24 cellular contexts compared by ENCODE assay signal in the genomic region with DNA sequence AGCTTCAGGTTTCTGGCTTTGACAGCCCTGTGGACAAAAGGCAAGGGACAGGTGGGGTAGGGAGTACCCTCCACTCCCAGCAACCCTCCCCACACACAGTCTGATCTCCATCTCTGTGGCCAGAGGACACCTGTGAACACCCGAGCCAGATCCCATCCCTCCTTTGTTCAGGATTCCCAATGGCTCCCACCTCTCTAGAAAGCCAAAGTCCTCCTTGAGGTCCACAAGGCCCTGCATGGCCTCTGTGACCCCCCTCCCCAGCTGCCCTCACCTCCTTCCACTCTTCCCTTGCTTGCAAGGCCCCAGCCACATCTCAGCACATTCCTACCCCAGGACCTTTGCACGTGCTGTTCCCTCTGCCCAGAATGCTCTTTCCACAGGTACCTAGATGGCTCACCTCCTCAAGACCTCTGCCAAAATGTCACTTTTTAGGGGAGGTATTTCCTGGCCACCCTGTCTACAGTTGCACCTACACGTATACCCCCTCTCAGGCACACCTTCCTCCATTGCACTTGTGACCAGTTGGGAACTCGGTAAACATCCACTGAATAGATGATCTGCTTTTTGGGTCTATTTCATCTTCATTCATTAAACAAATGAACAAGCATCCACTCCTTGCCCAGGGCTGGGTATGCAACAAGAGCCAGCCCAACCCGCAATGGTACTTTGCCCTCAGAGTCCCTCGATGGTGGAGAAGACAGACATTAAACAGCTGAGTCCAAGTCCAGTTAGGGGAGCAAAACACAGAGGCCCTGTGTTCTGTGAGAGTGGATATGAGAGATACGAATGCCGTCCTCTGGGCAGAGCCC.
DNase-seq lines count a peak whose midpoint lies in the region; ATAC-seq, FAIRE-seq and TF ChIP-seq lines count a peak whose summit lies in the region.
"Had no signal": no experiment of that assay in that cellular context is flagged by ENCODE, and none has a peak within 500 bp of the region (broad histone marks: within the 10 kb centered on the region; RNA-seq: fewer than 3 reads in every experiment).

No MANE protein-coding gene starts in this region.

- TF ChIP-seq RAD21 in A549 (conservative IDR thresholded peaks at IDR 0.05 in 1 of 2, IDR thresholded peaks at IDR 0.05 in 1 of 2), result no peak

- H3K27ac ChIP-seq in A549, result no peak overlapping the region
- H3K27ac ChIP-seq in DOHH2 (ENCODE audit: low read depth, low read length), result no peak overlapping the region
- no peak overlapping the region for H3K27ac ChIP-seq in substantia nigra (ENCODE audit: low read depth, low read length, poor library complexity, severe bottlenecking)
- H3K27ac ChIP-seq: PC-9, psoas muscle, SJSA1 had no signal

- FAIRE-seq in A549 (lab: Jason Lieb, UNC), result no peak
- FAIRE-seq: GM12878, HTR-8/SVneo had no signal

- TF ChIP-seq EP300 in A549 (IDR thresholded peaks at IDR 0.05), result no peak

- H3K27me3 Mint-ChIP-seq in dendritic cell treated with granulocyte-macrophage colony-stimulating factor and Interleukin-4, amounts not matched to agents 40 ng/mL and 50 ng/mL, for 4 days, result no peaks in the 10 kb centered on the region
- no peaks in the 10 kb centered on the region for H3K27me3 Mint-ChIP-seq in neural crest cell (ENCODE audit: low read depth)
- H3K27me3 Mint-ChIP-seq: CD4-positive, alpha-beta memory T cell; stimulated activated naive B cell treated with anti-CD40 and anti-IgM and Interleukin-4, amounts not matched to agents 10 μg/mL and 1 μg/mL and 100 μg/mL, for 72 hours had no signal

- H3K27ac Mint-ChIP-seq in dendritic cell treated with granulocyte-macrophage colony-stimulating factor and Interleukin-4, amounts not matched to agents 40 ng/mL and 50 ng/mL, for 4 days, result peak overlapping the region; percentile 11
- H3K27ac Mint-ChIP-seq in neural crest cell (ENCODE audit: unreplicated experiment), result no peak overlapping the region
- H3K27ac Mint-ChIP-seq: activated T-helper 2 cell treated with anti-CD3 and anti-CD28 coated beads, Interferon-gamma antibody, Interleukin-2, Interleukin-4, amounts not matched to agents 10 μg/mL and 5 μg/mL and 100 μg/mL, durations not matched to agents 14 hours and 24 hours and 36 hours had no signal

- 0 out of 3 replicates have a peak, but pooled peaks have one; percentile 10 for TF ChIP-seq CTCF in A549 (IDR thresholded peaks at IDR 0.05)
- TF ChIP-seq CTCF in DOHH2 (IDR thresholded peaks at IDR 0.05; ENCODE audit: low read depth, low read length, poor library complexity, severe bottlenecking), result peak; percentile 5
- no peak for TF ChIP-seq CTCF in neural crest cell (conservative IDR thresholded peaks at IDR 0.05)

- no peaks in the 10 kb centered on the region for H3F3A ChIP-seq in DOHH2 (ENCODE audit: control insufficient read depth, insufficient read depth)

- intact Hi-C loops in dendritic cell treated with granulocyte-macrophage colony-stimulating factor and Interleukin-4, amounts not matched to agents 40 ng/mL and 50 ng/mL, for 4 days (cut with micrococcal nuclease), result loop anchor here (5.0 kb wide), 1 partner anchor 240 kb away; the partner anchor contains the start of gene GOSR1

- H3K4me2 ChIP-seq in A549, result no peak overlapping the region
- no peak overlapping the region for H3K4me2 ChIP-seq in DOHH2 (ENCODE audit: low read length)
- H3K4me2 ChIP-seq: PC-9, smooth muscle cell had no signal

- CTCF ChIA-PET in A549 (lab: Yijun Ruan, JAX), result interaction anchor here (0.6 to 8.1 kb wide), 9 partner anchors 11 to 862 kb away, joined by 3 to 79 read pairs (median 4); no protein-coding TSS in a partner anchor

- H4K20me1 ChIP-seq in DOHH2 (ENCODE audit: control insufficient read depth, insufficient read depth, low read depth, low read length), result peaks cover 25% of the 10 kb centered on the region

- peaks cover 87% of the 10 kb centered on the region for H3K4me1 Mint-ChIP-seq in dendritic cell treated with granulocyte-macrophage colony-stimulating factor and Interleukin-4, amounts not matched to agents 40 ng/mL and 50 ng/mL, for 4 days (ENCODE audit: low read depth)
- peaks cover 10% of the 10 kb centered on the region for H3K4me1 Mint-ChIP-seq in neural crest cell

- DNase-seq in A549 (ENCODE audit: low read depth in 1 of 2, low spot score in 1 of 2) (no peak), neural crest cell (ENCODE audit: low read depth, low spot score) (no peak), substantia nigra (lab: John Stamatoyannopoulos, UW) (no peak), NCI-H526 (lab: John Stamatoyannopoulos, UW) (no peak), SW 1271 (lab: John Stamatoyannopoulos, UW) (no peak)
- DNase-seq: activated CD4-positive, alpha-beta T cell treated with anti-CD3 and anti-CD28 coated beads, Interleukin-2, amount 50 U/mL, for 1 hour; amygdala; DMS79; left ventricle myocardium superior; NCI-H1930; PC-9; stimulated activated CD4-positive, alpha-beta T cell treated with anti-CD3 and anti-CD28 coated beads, Interleukin-2, amount 100 ng/mL, for 48 hours; stimulated activated naive B cell treated with anti-CD40 and anti-IgM and Interleukin-4, amounts not matched to agents 10 μg/mL and 1 μg/mL and 100 μg/mL, for 72 hours had no signal

- H3K9me3 ChIP-seq in A549, result no peaks in the 10 kb centered on the region
- H3K9me3 ChIP-seq in DOHH2 (ENCODE audit: control insufficient read depth, insufficient read depth, low read length), result no peaks in the 10 kb centered on the region
- H3K9me3 ChIP-seq: psoas muscle, SJSA1 had no signal

- ATAC-seq in A549 (no peak), GM21381 (IDR thresholded peaks at IDR 0.05; ENCODE audit: unreplicated experiment) (no peak)
- ATAC-seq: HCT116, left ventricle myocardium superior, psoas muscle had no signal

- TF ChIP-seq POLR2A in A549 (IDR thresholded peaks at IDR 0.05; ENCODE audit: low read length), result no peak

- POLR2A ChIA-PET in A549 (lab: Yijun Ruan, JAX), result no interaction called here

- H3K4me3 ChIP-seq in A549 (no peak overlapping the region), DOHH2 (ENCODE audit: low read length) (no peak overlapping the region)
- H3K4me3 ChIP-seq: GM12878, PC-9, psoas muscle, SJSA1, smooth muscle cell had no signal

- no peaks in the 10 kb centered on the region for H3K9me2 ChIP-seq in DOHH2 (replicated peaks; ENCODE audit: control insufficient read depth, low read length)

- no peak overlapping the region for H3K4me3 Mint-ChIP-seq in dendritic cell treated with granulocyte-macrophage colony-stimulating factor and Interleukin-4, amounts not matched to agents 40 ng/mL and 50 ng/mL, for 4 days
- peak overlapping the region; percentile 17 for H3K4me3 Mint-ChIP-seq in neural crest cell
- H3K4me3 Mint-ChIP-seq: CD4-positive, alpha-beta memory T cell; stimulated activated naive B cell treated with anti-CD40 and anti-IgM and Interleukin-4, amounts not matched to agents 10 μg/mL and 1 μg/mL and 100 μg/mL, for 72 hours had no signal

- H3K4me1 ChIP-seq in A549 (no peaks in the 10 kb centered on the region), DOHH2 (ENCODE audit: control insufficient read depth, low read length) (peaks cover 34% of the 10 kb centered on the region)
- H3K4me1 ChIP-seq: psoas muscle, SJSA1 had no signal

- no peaks in the 10 kb centered on the region for H3K9me3 Mint-ChIP-seq in dendritic cell treated with granulocyte-macrophage colony-stimulating factor and Interleukin-4, amounts not matched to agents 40 ng/mL and 50 ng/mL, for 4 days
- no peaks in the 10 kb centered on the region for H3K9me3 Mint-ChIP-seq in neural crest cell
- H3K9me3 Mint-ChIP-seq: activated T-helper 2 cell treated with anti-CD3 and anti-CD28 coated beads, Interferon-gamma antibody, Interleukin-2, Interleukin-4, amounts not matched to agents 10 μg/mL and 5 μg/mL and 100 μg/mL, durations not matched to agents 14 hours and 24 hours and 36 hours had no signal

- WGBS in A549 (ENCODE audit: missing lambda C conversion rate), result 95% methylated on average over 8 of the region's 8 CpGs

- H3K79me2 ChIP-seq in DOHH2 (ENCODE audit: control insufficient read depth, low read length), result peaks cover 98% of the 10 kb centered on the region

- peaks cover 23% of the 10 kb centered on the region for H3K36me3 ChIP-seq in DOHH2 (ENCODE audit: control insufficient read depth, low read length)
- H3K36me3 ChIP-seq: SJSA1 had no signal

- peaks cover 34% of the 10 kb centered on the region for H3K36me3 Mint-ChIP-seq in dendritic cell treated with granulocyte-macrophage colony-stimulating factor and Interleukin-4, amounts not matched to agents 40 ng/mL and 50 ng/mL, for 4 days (ENCODE audit: low read depth)
- H3K36me3 Mint-ChIP-seq in neural crest cell (ENCODE audit: low read depth), result peaks cover 6% of the 10 kb centered on the region
- H3K36me3 Mint-ChIP-seq: CD4-positive, alpha-beta memory T cell had no signal

- no peaks in the 10 kb centered on the region for H3K27me3 ChIP-seq in DOHH2 (ENCODE audit: control insufficient read depth, low read length)
- H3K27me3 ChIP-seq: SJSA1 had no signal

TF ChIP-seq in A549, 52 proteins besides CTCF, POLR2A, EP300 and RAD21:
- no peak for TF ChIP-seq HOXA7 (CRISPR knock-in tag; IDR thresholded peaks at IDR 0.05)
- TF ChIP-seq KDM1A (IDR thresholded peaks at IDR 0.05; ENCODE audit: low read depth), result 0 out of 2 replicates have a peak, but pooled peaks have one; percentile 31
